ENCODE assay signal across 9 cellular contexts in the genomic region with DNA sequence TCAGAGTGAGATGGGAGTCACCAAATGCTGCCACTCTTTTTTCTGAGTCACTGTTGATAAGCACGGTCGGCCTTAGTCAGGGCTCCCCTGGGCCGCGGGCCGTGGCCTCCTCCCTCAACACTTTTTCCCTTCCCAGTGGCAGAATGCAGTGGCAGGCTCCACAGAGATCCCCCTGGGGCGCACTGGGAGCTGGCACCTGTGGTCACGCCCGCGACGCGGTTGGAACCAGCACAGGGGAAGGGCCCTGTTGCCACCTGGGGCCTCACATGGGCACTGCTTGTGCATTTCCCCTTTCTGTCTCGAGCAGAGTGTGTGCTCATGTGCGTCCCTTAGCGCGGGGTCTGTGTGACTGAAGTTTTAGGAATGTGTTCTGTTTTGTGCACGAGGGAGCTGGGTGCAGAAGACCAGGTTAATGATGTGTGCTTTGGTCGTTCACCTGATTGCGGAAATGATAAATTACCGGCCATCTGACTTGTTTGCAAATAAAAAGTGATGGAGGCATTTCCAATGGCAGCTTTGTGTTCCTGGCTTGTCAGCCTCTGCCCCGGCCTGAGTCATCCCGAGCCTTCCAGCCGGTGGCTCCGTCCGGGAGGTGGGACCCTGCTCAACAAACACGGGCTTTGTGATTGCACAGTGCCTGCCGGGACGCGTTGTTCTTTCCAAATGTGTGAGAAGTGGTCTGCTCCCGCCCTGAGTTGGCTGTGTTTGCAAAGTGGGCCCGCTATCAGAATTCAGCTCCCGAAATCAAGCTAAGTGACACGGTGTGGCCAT.
DNase-seq lines count a peak whose midpoint lies in the region; ATAC-seq lines count a peak whose summit lies in the region.
"Had no signal": no experiment of that assay in that cellular context is flagged by ENCODE, and none has a peak within 500 bp of the region (broad histone marks: within the 10 kb centered on the region; RNA-seq: fewer than 3 reads in every experiment).

No MANE protein-coding gene starts in this region.

- no peak overlapping the region for H3K4me3 Mint-ChIP-seq in activated naive CD8-positive, alpha-beta T cell treated with anti-CD3 and anti-CD28 coated beads for 36 hours

- no peak for ATAC-seq in HG03469 (IDR thresholded peaks at IDR 0.05; ENCODE audit: unreplicated experiment)
- ATAC-seq: psoas muscle had no signal

- DNase-seq in 8988T, result peak; percentile 65
- peak; percentile 57 for DNase-seq in HK-2 (ENCODE audit: unreplicated experiment)
- no peak for DNase-seq in activated naive CD8-positive, alpha-beta T cell treated with anti-CD3 and anti-CD28 coated beads for 36 hours
- peak; percentile 59 for DNase-seq in iris pigment epithelial cell (ENCODE audit: low read depth)
- DNase-seq in NCI-H524 treated with DMSO at 0.1 percent for 48 hours (lab: John Stamatoyannopoulos, UW), result no peak
- DNase-seq in AML-193 (lab: John Stamatoyannopoulos, UW), result no peak

- H3K27ac ChIP-seq in temporal lobe (ENCODE audit: low read depth, low read length), result peak overlapping the region; percentile 100
- H3K27ac ChIP-seq: psoas muscle had no signal

- H3K27me3 Mint-ChIP-seq in activated naive CD8-positive, alpha-beta T cell treated with anti-CD3 and anti-CD28 coated beads for 36 hours, result no peaks in the 10 kb centered on the region

- H3K36me3 Mint-ChIP-seq in activated naive CD8-positive, alpha-beta T cell treated with anti-CD3 and anti-CD28 coated beads for 36 hours, result peaks cover under 1% of the 10 kb centered on the region

- H3K9me3 Mint-ChIP-seq in activated naive CD8-positive, alpha-beta T cell treated with anti-CD3 and anti-CD28 coated beads for 36 hours, result peaks cover 2% of the 10 kb centered on the region

- peaks cover 26% of the 10 kb centered on the region for H3K4me1 Mint-ChIP-seq in activated naive CD8-positive, alpha-beta T cell treated with anti-CD3 and anti-CD28 coated beads for 36 hours

- peak overlapping the region; percentile 77 for H3K27ac Mint-ChIP-seq in activated naive CD8-positive, alpha-beta T cell treated with anti-CD3 and anti-CD28 coated beads for 36 hours

Comparison
In these comparisons a context has a peak if more than half of its experiments do, and no peak if none do; other contexts are left out.
1. DNase-seq: peak in 8988T (single experiment), HK-2 (single experiment) and iris pigment epithelial cell (single experiment); none in activated naive CD8-positive, alpha-beta T cell treated with anti-CD3 and anti-CD28 coated beads for 36 hours (single experiment), NCI-H524 treated with DMSO at 0.1 percent for 48 hours (single experiment) and AML-193 (0 of 2).